8 cellular contexts compared by ENCODE assay signal in genomic region chr1:8879348-8880067, GRCh38. TPM values are rescaled to one million over a fixed set of nuclear protein-coding genes. Genes with fewer than 3 reads are reported as not detected.
DNase-seq lines count a peak whose midpoint lies in the region; ATAC-seq and TF ChIP-seq lines count a peak whose summit lies in the region.

No MANE protein-coding gene starts in this region.

- H3K9me3 Mint-ChIP-seq in activated T-helper 1 cell treated with anti-CD3 and anti-CD28 coated beads, Interleukin-12 subunit alpha, Interleukin-12 subunit beta, Interleukin-2, Interleukin-4 antibody, amounts not matched to agents 30 ng/mL and 10 ng/mL and 1 ng/mL, durations not matched to agents 14 hours and 24 hours and 36 hours = no peaks in the 10 kb centered on the region
- no peaks in the 10 kb centered on the region for H3K9me3 Mint-ChIP-seq in stimulated activated effector memory CD8-positive, alpha-beta T cell treated with anti-CD3 and anti-CD28 coated beads, Interleukin-12 subunit alpha, Interleukin-12 subunit beta, amount 100 ng/mL, for 72 hours

- no peak for DNase-seq in GM20000 (ENCODE audit: low spot score)
- no peak for DNase-seq in activated T-helper 1 cell treated with anti-CD3 and anti-CD28 coated beads, Interleukin-12 subunit alpha, Interleukin-12 subunit beta, Interleukin-2, Interleukin-4 antibody, amounts not matched to agents 30 ng/mL and 10 ng/mL and 1 ng/mL, durations not matched to agents 14 hours and 24 hours and 36 hours (ENCODE audit: low spot score)
- no peak for DNase-seq in iPS DF 6.9 (ENCODE audit: low read depth, low spot score)
- DNase-seq in stimulated activated effector memory CD8-positive, alpha-beta T cell treated with anti-CD3 and anti-CD28 coated beads, Interleukin-12 subunit alpha, Interleukin-12 subunit beta, amount 100 ng/mL, for 72 hours (ENCODE audit: low spot score in 2 of 2) = no peak
- DNase-seq in NCI-H1436 treated with DMSO at 0.1 percent for 48 hours (lab: John Stamatoyannopoulos, UW) = no peak

- ATAC-seq in stimulated activated effector memory CD8-positive, alpha-beta T cell treated with anti-CD3 and anti-CD28 coated beads, Interleukin-12 subunit alpha, Interleukin-12 subunit beta, amount 100 ng/mL, for 72 hours = no peak
- ATAC-seq in GM18519 (IDR thresholded peaks at IDR 0.05; ENCODE audit: low FRiP score, unreplicated experiment) = no peak
- no peak for ATAC-seq in HG02852 (IDR thresholded peaks at IDR 0.05; ENCODE audit: unreplicated experiment)

- H3K36me3 Mint-ChIP-seq in activated T-helper 1 cell treated with anti-CD3 and anti-CD28 coated beads, Interleukin-12 subunit alpha, Interleukin-12 subunit beta, Interleukin-2, Interleukin-4 antibody, amounts not matched to agents 30 ng/mL and 10 ng/mL and 1 ng/mL, durations not matched to agents 14 hours and 24 hours and 36 hours (ENCODE audit: low read depth) = peaks cover 34% of the 10 kb centered on the region
- peaks cover 58% of the 10 kb centered on the region for H3K36me3 Mint-ChIP-seq in stimulated activated effector memory CD8-positive, alpha-beta T cell treated with anti-CD3 and anti-CD28 coated beads, Interleukin-12 subunit alpha, Interleukin-12 subunit beta, amount 100 ng/mL, for 72 hours

- H3K4me3 Mint-ChIP-seq in activated T-helper 1 cell treated with anti-CD3 and anti-CD28 coated beads, Interleukin-12 subunit alpha, Interleukin-12 subunit beta, Interleukin-2, Interleukin-4 antibody, amounts not matched to agents 30 ng/mL and 10 ng/mL and 1 ng/mL, durations not matched to agents 14 hours and 24 hours and 36 hours = peak overlapping the region; percentile 88
- peak overlapping the region; percentile 75 for H3K4me3 Mint-ChIP-seq in stimulated activated effector memory CD8-positive, alpha-beta T cell treated with anti-CD3 and anti-CD28 coated beads, Interleukin-12 subunit alpha, Interleukin-12 subunit beta, amount 100 ng/mL, for 72 hours

- H3K27ac Mint-ChIP-seq in activated T-helper 1 cell treated with anti-CD3 and anti-CD28 coated beads, Interleukin-12 subunit alpha, Interleukin-12 subunit beta, Interleukin-2, Interleukin-4 antibody, amounts not matched to agents 30 ng/mL and 10 ng/mL and 1 ng/mL, durations not matched to agents 14 hours and 24 hours and 36 hours = peak overlapping the region; percentile 99
- peak overlapping the region; percentile 98 for H3K27ac Mint-ChIP-seq in stimulated activated effector memory CD8-positive, alpha-beta T cell treated with anti-CD3 and anti-CD28 coated beads, Interleukin-12 subunit alpha, Interleukin-12 subunit beta, amount 100 ng/mL, for 72 hours

- TF ChIP-seq CTCF in 22Rv1 (IDR thresholded peaks at IDR 0.05) (peak; percentile 44), GM20000 (IDR thresholded peaks at IDR 0.05; ENCODE audit: extremely low read depth, missing control alignments) (peak; percentile 7)

- H3K4me3 ChIP-seq in iPS DF 6.9 (ENCODE audit: low read length) = peak overlapping the region; percentile 75; the same call in 1 of the 2 replicates

- WGBS in iPS DF 6.9 (ENCODE audit: insufficient coverage, insufficient read length) = no CpG with 5 or more reads among the region's 15 CpGs

- H3K36me3 ChIP-seq in iPS DF 6.9 (ENCODE audit: control insufficient read depth, insufficient read depth, low read length) = peaks cover 4% of the 10 kb centered on the region; the same call in 1 of the 2 replicates

- H3K27me3 ChIP-seq in iPS DF 6.9 (ENCODE audit: control insufficient read depth, insufficient read depth, low read length) = no peaks in the 10 kb centered on the region

- H3K27me3 Mint-ChIP-seq in activated T-helper 1 cell treated with anti-CD3 and anti-CD28 coated beads, Interleukin-12 subunit alpha, Interleukin-12 subunit beta, Interleukin-2, Interleukin-4 antibody, amounts not matched to agents 30 ng/mL and 10 ng/mL and 1 ng/mL, durations not matched to agents 14 hours and 24 hours and 36 hours (ENCODE audit: insufficient read depth) = peaks cover 2% of the 10 kb centered on the region

- no peaks in the 10 kb centered on the region for H3K9me3 ChIP-seq in iPS DF 6.9 (ENCODE audit: control insufficient read depth, insufficient read depth, low read length)

- intact Hi-C loops in activated T-helper 1 cell treated with anti-CD3 and anti-CD28 coated beads, Interleukin-12 subunit alpha, Interleukin-12 subunit beta, Interleukin-2, Interleukin-4 antibody, amounts not matched to agents 30 ng/mL and 10 ng/mL and 1 ng/mL, durations not matched to agents 14 hours and 24 hours and 36 hours (cut with micrococcal nuclease) = loop anchor here (1.0 to 5.0 kb wide), 7 partner anchors 21 to 126 kb away; partner anchors contain the start of gene RERE

- H3K4me1 ChIP-seq in iPS DF 6.9 (ENCODE audit: control insufficient read depth, insufficient read depth, low read length) = peaks cover 2% of the 10 kb centered on the region; the same call in 1 of the 2 replicates

- H3K4me1 Mint-ChIP-seq in activated T-helper 1 cell treated with anti-CD3 and anti-CD28 coated beads, Interleukin-12 subunit alpha, Interleukin-12 subunit beta, Interleukin-2, Interleukin-4 antibody, amounts not matched to agents 30 ng/mL and 10 ng/mL and 1 ng/mL, durations not matched to agents 14 hours and 24 hours and 36 hours (ENCODE audit: low read depth) = peaks cover 37% of the 10 kb centered on the region
- H3K4me1 Mint-ChIP-seq in stimulated activated effector memory CD8-positive, alpha-beta T cell treated with anti-CD3 and anti-CD28 coated beads, Interleukin-12 subunit alpha, Interleukin-12 subunit beta, amount 100 ng/mL, for 72 hours = peaks cover 28% of the 10 kb centered on the region

- H3K27ac ChIP-seq in 22Rv1 (peak overlapping the region; percentile 86), iPS DF 6.9 (ENCODE audit: low read length) (no peak overlapping the region)

RNA-seq across cellular contexts. Expression of gene ENO1, which starts 1.0 kb away (rescaled TPM):
- 3,370 and 3,388 TPM in 2 replicates for total RNA-seq in activated T-helper 1 cell treated with anti-CD3 and anti-CD28 coated beads, Interleukin-12 subunit alpha, Interleukin-12 subunit beta, Interleukin-2, Interleukin-4 antibody, amounts not matched to agents 30 ng/mL and 10 ng/mL and 1 ng/mL, durations not matched to agents 14 hours and 24 hours and 36 hours
